In genomic region chr1:38652217-38652616, GRCh38 we compare ENCODE assay signal across 28 cellular contexts.
"Had no signal": no experiment of that assay in that cellular context is flagged by ENCODE, and none has a peak within 500 bp of the region (broad histone marks: within the 10 kb centered on the region; RNA-seq: fewer than 3 reads in every experiment).

No MANE protein-coding gene starts in this region.

- H3K27ac ChIP-seq: stomach, suprapubic skin, testis, thoracic aorta, thyroid gland, tibial artery, tibial nerve, transverse colon, upper lobe of left lung, upper lobe of right lung, uterus, vagina had no signal

- H3K9me3 Mint-ChIP-seq: stimulated activated effector memory CD8-positive, alpha-beta T cell treated with anti-CD3 and anti-CD28 coated beads, Interleukin-12 subunit alpha, Interleukin-12 subunit beta, amount 100 ng/mL, for 72 hours; stimulated activated memory B cell treated with anti-CD40 and anti-IgM and Interleukin-4, amounts not matched to agents 10 μg/mL and 1 μg/mL and 100 μg/mL, for 72 hours; stimulated activated naive B cell treated with anti-CD40 and anti-IgM and Interleukin-4, amounts not matched to agents 10 μg/mL and 1 μg/mL and 100 μg/mL, for 72 hours; stimulated activated naive CD8-positive, alpha-beta T cell treated with anti-CD3 and anti-CD28 coated beads, Interleukin-15, amount 100 ng/mL, for 72 hours; stimulated activated naive CD8-positive, alpha-beta T cell treated with anti-CD3 and anti-CD28 coated beads, Interleukin-15, Interleukin-2, amounts not matched to agents 100 ng/mL and 50 ng/mL, for 24 hours; type B pancreatic cell had no signal

- H3K4me1 ChIP-seq: stomach, suprapubic skin, testis, thyroid gland, tibial artery, tibial nerve, transverse colon, upper lobe of left lung, upper lobe of right lung, uterus, vagina had no signal

- H3K27me3 ChIP-seq: suprapubic skin, testis, thyroid gland, tibial nerve, upper lobe of left lung, upper lobe of right lung, uterus, vagina had no signal

- FAIRE-seq: urothelium cell line had no signal

- DNase-seq: stimulated activated CD4-positive, alpha-beta T cell treated with anti-CD3 and anti-CD28 coated beads, Interleukin-2, amount 100 ng/mL, for 48 hours; stimulated activated CD4-positive, alpha-beta T cell treated with anti-CD3 and anti-CD28 coated beads, Interleukin-4, amount 100 ng/mL, for 1 hour; stimulated activated CD4-positive, alpha-beta T cell treated with anti-CD3 and anti-CD28 coated beads, Interleukin-4, amount 100 ng/mL, for 24 hours; stimulated activated CD4-positive, alpha-beta T cell treated with anti-CD3 and anti-CD28 coated beads, Interleukin-4, amount 100 ng/mL, for 4 hours; stimulated activated CD8-positive, alpha-beta memory T cell treated with anti-CD3 and anti-CD28 coated beads, Interleukin-4, amount 100 ng/mL, for 48 hours; stimulated activated naive B cell treated with anti-CD40 and anti-IgM and Interleukin-4, amounts not matched to agents 10 μg/mL and 1 μg/mL and 100 μg/mL, for 72 hours; stimulated activated naive CD4-positive, alpha-beta T cell; stimulated activated naive CD4-positive, alpha-beta T cell treated with Interleukin-2 at 50 U/mL for 16 hours; stimulated activated naive CD8-positive, alpha-beta T cell treated with anti-CD3 and anti-CD28 coated beads, Interleukin-15, amount 100 ng/mL, for 72 hours; stimulated activated naive CD8-positive, alpha-beta T cell treated with anti-CD3 and anti-CD28 coated beads, Interleukin-15, Interleukin-2, amounts not matched to agents 100 U/mL and 50 U/mL, for 24 hours; stomach; substantia nigra; testis; thyroid gland; tibial artery; transverse colon; upper lobe of left lung; upper lobe of right lung; uterus had no signal

- H3K9me3 ChIP-seq: stomach, suprapubic skin, testis, thoracic aorta, thyroid gland, tibial artery, tibial nerve, transverse colon, upper lobe of left lung, upper lobe of right lung, uterus, vagina had no signal

- H3K4me3 ChIP-seq: stomach, suprapubic skin, testis, thoracic aorta, thyroid gland, tibial artery, tibial nerve, transverse colon, upper lobe of left lung, upper lobe of right lung, uterus, vagina had no signal

- H3K4me3 Mint-ChIP-seq: stimulated activated effector memory CD8-positive, alpha-beta T cell treated with anti-CD3 and anti-CD28 coated beads, Interleukin-12 subunit alpha, Interleukin-12 subunit beta, amount 100 ng/mL, for 72 hours; stimulated activated memory B cell treated with anti-CD40 and anti-IgM and Interleukin-4, amounts not matched to agents 10 μg/mL and 1 μg/mL and 100 μg/mL, for 72 hours; stimulated activated naive B cell treated with anti-CD40 and anti-IgM and Interleukin-4, amounts not matched to agents 10 μg/mL and 1 μg/mL and 100 μg/mL, for 72 hours; stimulated activated naive CD8-positive, alpha-beta T cell treated with anti-CD3 and anti-CD28 coated beads, Interleukin-15, amount 100 ng/mL, for 72 hours; stimulated activated naive CD8-positive, alpha-beta T cell treated with anti-CD3 and anti-CD28 coated beads, Interleukin-15, Interleukin-2, amounts not matched to agents 100 ng/mL and 50 ng/mL, for 24 hours; type B pancreatic cell had no signal

- H3K36me3 ChIP-seq: stomach, suprapubic skin, thoracic aorta, thyroid gland, tibial artery, tibial nerve, transverse colon, upper lobe of left lung, upper lobe of right lung, uterus, vagina had no signal

- H3K27ac Mint-ChIP-seq: stimulated activated effector memory CD8-positive, alpha-beta T cell treated with anti-CD3 and anti-CD28 coated beads, Interleukin-12 subunit alpha, Interleukin-12 subunit beta, amount 100 ng/mL, for 72 hours; stimulated activated memory B cell treated with anti-CD40 and anti-IgM and Interleukin-4, amounts not matched to agents 10 μg/mL and 1 μg/mL and 100 μg/mL, for 72 hours; stimulated activated naive B cell treated with anti-CD40 and anti-IgM and Interleukin-4, amounts not matched to agents 10 μg/mL and 1 μg/mL and 100 μg/mL, for 72 hours; stimulated activated naive CD8-positive, alpha-beta T cell treated with anti-CD3 and anti-CD28 coated beads, Interleukin-15, amount 100 ng/mL, for 72 hours; stimulated activated naive CD8-positive, alpha-beta T cell treated with anti-CD3 and anti-CD28 coated beads, Interleukin-15, Interleukin-2, amounts not matched to agents 100 ng/mL and 50 ng/mL, for 24 hours; type B pancreatic cell had no signal

- ATAC-seq: stimulated activated effector memory CD8-positive, alpha-beta T cell treated with anti-CD3 and anti-CD28 coated beads, Interleukin-12 subunit alpha, Interleukin-12 subunit beta, amount 100 ng/mL, for 72 hours; stimulated activated memory B cell treated with anti-CD40 and anti-IgM and Interleukin-4, amounts not matched to agents 10 μg/mL and 1 μg/mL and 100 μg/mL, for 72 hours; stimulated activated naive B cell treated with anti-CD40 and anti-IgM and Interleukin-4, amounts not matched to agents 10 μg/mL and 1 μg/mL and 100 μg/mL, for 72 hours; stimulated activated naive CD8-positive, alpha-beta T cell treated with anti-CD3 and anti-CD28 coated beads, Interleukin-15, amount 100 ng/mL, for 72 hours; stimulated activated naive CD8-positive, alpha-beta T cell treated with anti-CD3 and anti-CD28 coated beads, Interleukin-15, Interleukin-2, amounts not matched to agents 100 U/mL and 50 U/mL, for 24 hours; upper lobe of right lung had no signal

- H3K4me1 Mint-ChIP-seq: stimulated activated effector memory CD8-positive, alpha-beta T cell treated with anti-CD3 and anti-CD28 coated beads, Interleukin-12 subunit alpha, Interleukin-12 subunit beta, amount 100 ng/mL, for 72 hours; stimulated activated memory B cell treated with anti-CD40 and anti-IgM and Interleukin-4, amounts not matched to agents 10 μg/mL and 1 μg/mL and 100 μg/mL, for 72 hours; stimulated activated naive CD8-positive, alpha-beta T cell treated with anti-CD3 and anti-CD28 coated beads, Interleukin-15, amount 100 ng/mL, for 72 hours had no signal

- H3K36me3 Mint-ChIP-seq: stimulated activated effector memory CD8-positive, alpha-beta T cell treated with anti-CD3 and anti-CD28 coated beads, Interleukin-12 subunit alpha, Interleukin-12 subunit beta, amount 100 ng/mL, for 72 hours; stimulated activated memory B cell treated with anti-CD40 and anti-IgM and Interleukin-4, amounts not matched to agents 10 μg/mL and 1 μg/mL and 100 μg/mL, for 72 hours; stimulated activated naive B cell treated with anti-CD40 and anti-IgM and Interleukin-4, amounts not matched to agents 10 μg/mL and 1 μg/mL and 100 μg/mL, for 72 hours; type B pancreatic cell had no signal
